Comparison of ENCODE assay signal across 8 cellular contexts in genomic region chr20:62804021-62804631, GRCh38. TPM values are rescaled to one million over a fixed set of nuclear protein-coding genes. Genes with fewer than 3 reads are reported as not detected.
DNase-seq lines count a peak whose midpoint lies in the region; ATAC-seq, FAIRE-seq and TF ChIP-seq lines count a peak whose summit lies in the region.

No MANE protein-coding gene starts in this region.

- H3K36me3 ChIP-seq in kidney (ENCODE audit: control insufficient read depth in 1 of 2, insufficient read depth in 2 of 2, low read length in 2 of 2), result peaks cover 7 to 8% of the 10 kb centered on the region in 2 donors
- H3K36me3 ChIP-seq in thyroid gland, result peaks cover 23 to 30% of the 10 kb centered on the region in 2 donors

- ATAC-seq in GM21529 (IDR thresholded peaks at IDR 0.05; ENCODE audit: unreplicated experiment) (peak; percentile 6), HG02938 (IDR thresholded peaks at IDR 0.05; ENCODE audit: unreplicated experiment) (no peak)

- WGBS in thyroid gland, 2 donors, result 37 to 38% methylated on average over 14 to 15 of the region's 25 CpGs

- H3K27me3 ChIP-seq in thyroid gland, result no peaks in the 10 kb centered on the region

- no peak for TF ChIP-seq POLR2A in thyroid gland (IDR thresholded peaks at IDR 0.05)

- peak overlapping the region; percentile 91 for H3K4me3 ChIP-seq in AG09309 (ENCODE audit: control insufficient read depth, low read depth, low read length)
- H3K4me3 ChIP-seq in kidney (ENCODE audit: low read length in 2 of 2), result peak overlapping the region in 1 of 2 donors; percentile 44
- H3K4me3 ChIP-seq in thyroid gland (replicated peaks in 1 of 3), result peak overlapping the region in 1 of 3 donors; percentile 96

- intact Hi-C loops in kidney (cut with DNase I) (loop anchor here (10.0 kb wide), 1 partner anchor 139 kb away; no protein-coding TSS in a partner anchor), thyroid gland (cut with DNase I) (no loop called here)

- FAIRE-seq in kidney (lab: Jason Lieb, UNC), result no peak

- H3K9me3 ChIP-seq in kidney (ENCODE audit: control insufficient read depth in 1 of 2, low read length in 2 of 2) (no peaks in the 10 kb centered on the region), thyroid gland (no peaks in the 10 kb centered on the region)

- H3K27ac ChIP-seq in kidney (ENCODE audit: low read depth in 2 of 2, low read length in 2 of 2), result peak overlapping the region; percentile 5 to 32
- H3K27ac ChIP-seq in thyroid gland, result peak overlapping the region; percentile 50 to 91 (median 81)

- peak; percentile 19 for TF ChIP-seq CTCF in AG09309 (IDR thresholded peaks at IDR 0.05; ENCODE audit: control insufficient read depth, insufficient read depth, low read depth, low read length, missing control alignments)
- TF ChIP-seq CTCF in kidney (IDR thresholded peaks at IDR 0.05; ENCODE audit: borderline replicate concordance, extremely low read depth, insufficient read depth), result no peak
- no peak for TF ChIP-seq CTCF in thyroid gland (IDR thresholded peaks at IDR 0.05)

- H3K4me1 ChIP-seq in kidney (ENCODE audit: control insufficient read depth in 1 of 2, insufficient read depth in 1 of 2, low read depth in 1 of 2, low read length in 2 of 2), result peaks cover 12 to 16% of the 10 kb centered on the region in 2 donors
- peaks cover 8 to 23% of the 10 kb centered on the region in 2 donors for H3K4me1 ChIP-seq in thyroid gland

- DNase-seq in AG09309 (ENCODE audit: low read depth) (no peak), kidney (no peak), thyroid gland (no peak), NCI-H2029 (lab: John Stamatoyannopoulos, UW) (no peak), GOT3 (lab: John Stamatoyannopoulos, UW) (no peak)
- peak; percentile 52 to 55 for DNase-seq in activated T-cell treated with anti-CD3 and anti-CD28 coated beads, Interleukin-2, amount 50 U/mL, for 48 hours

- peak overlapping the region in 1 of 2 donors; percentile 40 for H3K9ac ChIP-seq in kidney (ENCODE audit: low read length in 2 of 2)

RNA-seq across cellular contexts. Expression of gene OGFR, which starts 0.5 kb away (rescaled TPM):
- 46.8 TPM for total RNA-seq in kidney
- 33.7 TPM for polyA plus RNA-seq in kidney (ENCODE audit: insufficient read depth, low read depth, low replicate concordance)
- total RNA-seq in thyroid gland, result 10 to 100 TPM; 50.0 to 67.6 (median 63.7) TPM

RNA-seq across cellular contexts. Expression of gene MRGBP, which starts 7.9 kb away (rescaled TPM):
- total RNA-seq in kidney (7.6 TPM), thyroid gland (10 to 100 TPM in 3 of 4 donors, 1 to 10 TPM in 1; 9.9 to 14.6 (median 12.4) TPM)
- 9.0 TPM for polyA plus RNA-seq in kidney (ENCODE audit: insufficient read depth, low read depth, low replicate concordance)

RNA-seq across cellular contexts. Expression of gene COL9A3, which starts 12.7 kb away (rescaled TPM):
- 4.3 TPM for total RNA-seq in kidney
- polyA plus RNA-seq in kidney (ENCODE audit: insufficient read depth, low read depth, low replicate concordance), result 2.3 TPM
- 100 to 1,000 TPM in 1 of 4 donors, 10 to 100 TPM in 2, 1 to 10 TPM in 1; 5.3 to 113 (median 62.8) TPM for total RNA-seq in thyroid gland

RNA-seq across cellular contexts. Expression of gene TCFL5, which starts 57.5 kb away (rescaled TPM):
- 11.5 TPM for total RNA-seq in kidney
- 6.1 TPM for polyA plus RNA-seq in kidney (ENCODE audit: insufficient read depth, low read depth, low replicate concordance)
- 10 to 100 TPM; 15.3 to 26.6 (median 20.6) TPM for total RNA-seq in thyroid gland

Comparison
In these comparisons a context has a peak if more than half of its experiments do, and no peak if none do; other contexts are left out.
1. DNase-seq: peak in activated T-cell treated with anti-CD3 and anti-CD28 coated beads, Interleukin-2, amount 50 U/mL, for 48 hours (2 of 2); none in AG09309 (single experiment), kidney (single experiment), thyroid gland (0 of 2), NCI-H2029 (single experiment) and GOT3 (single experiment).